ENCODE assay signal across 12 cellular contexts in the genomic region with DNA sequence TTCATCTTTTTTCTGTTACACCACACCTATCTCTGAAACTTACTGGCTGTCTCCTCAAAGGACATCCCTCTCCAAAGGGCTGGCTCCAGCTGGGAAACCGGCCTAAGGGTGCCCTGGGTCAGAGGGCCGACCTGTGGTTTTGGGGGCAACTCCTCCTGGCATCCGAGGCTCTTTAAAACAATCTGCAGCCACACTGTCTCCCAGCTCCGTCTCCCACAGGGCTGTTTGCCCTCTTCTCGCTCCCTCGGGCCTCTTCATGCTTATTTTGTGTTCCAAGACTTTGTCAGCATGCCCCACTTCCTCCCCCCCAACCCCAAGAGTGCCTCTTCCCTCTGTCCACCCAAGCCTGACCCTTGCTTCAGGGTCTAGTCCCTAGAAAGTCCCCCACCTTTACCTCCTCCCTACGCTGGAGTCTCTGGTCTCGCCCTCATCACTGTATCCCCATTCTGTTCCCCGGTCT. TPM values are rescaled to one million over a fixed set of nuclear protein-coding genes. Genes with fewer than 3 reads are reported as not detected.
DNase-seq lines count a peak whose midpoint lies in the region; ATAC-seq, FAIRE-seq and TF ChIP-seq lines count a peak whose summit lies in the region.
"Had no signal": no experiment of that assay in that cellular context is flagged by ENCODE, and none has a peak within 500 bp of the region (broad histone marks: within the 10 kb centered on the region; RNA-seq: fewer than 3 reads in every experiment).

No MANE protein-coding gene starts in this region.

- intact Hi-C loops in thyroid gland (cut with DNase I) (loop anchor here (2.0 kb wide), 1 partner anchor 120 kb away; no protein-coding TSS in a partner anchor), PC-3 (cut with micrococcal nuclease) (loop anchor here (1.0 kb wide), 1 partner anchor 55 kb away; no protein-coding TSS in a partner anchor)

- H3K9me3 Mint-ChIP-seq in progenitor cell of endocrine pancreas (ENCODE audit: low read depth) = no peaks in the 10 kb centered on the region

- H3K4me1 ChIP-seq in OCI-LY1 (ENCODE audit: insufficient read depth, low read length, severe bottlenecking) (peaks cover 87% of the 10 kb centered on the region), H1 (replicated peaks in 1 of 4; ENCODE audit: control insufficient read depth in 3 of 4, insufficient read depth in 4 of 4, low read length in 3 of 4) (peaks cover 4 to 25% (median 20%) of the 10 kb centered on the region in 4 experiments), thyroid gland (peaks cover 28 to 50% of the 10 kb centered on the region in 2 donors), PC-3 (ENCODE audit: insufficient read depth, low read length) (peaks cover 18% of the 10 kb centered on the region)

- H4K20me1 ChIP-seq in OCI-LY1 (ENCODE audit: insufficient read depth, low read length) = no peaks in the 10 kb centered on the region
- H4K20me1 ChIP-seq in H1 (replicated peaks in 1 of 2; ENCODE audit: control insufficient read depth in 1 of 2, insufficient read depth in 2 of 2, low read length in 2 of 2) = peaks cover 0 to 10% of the 10 kb centered on the region in 2 experiments
- H4K20me1 ChIP-seq in PC-3 (ENCODE audit: low read length) = no peaks in the 10 kb centered on the region

- peaks cover 10% of the 10 kb centered on the region for H3K27me3 Mint-ChIP-seq in progenitor cell of endocrine pancreas

- no peak overlapping the region for H2BK20ac ChIP-seq in H1 (ENCODE audit: low read length)

- H2AFZ ChIP-seq in OCI-LY1 (ENCODE audit: low read length) = no peak overlapping the region
- H2AFZ ChIP-seq in H1 (ENCODE audit: low read length) = no peak overlapping the region
- no peak overlapping the region for H2AFZ ChIP-seq in PC-3 (ENCODE audit: low read length)

- H3K9me3 ChIP-seq in OCI-LY1 (ENCODE audit: low read length) (no peaks in the 10 kb centered on the region), H1 (ENCODE audit: insufficient read depth in 2 of 2, low read depth in 1 of 2, low read length in 1 of 2) (no peaks in the 10 kb centered on the region), thyroid gland (no peaks in the 10 kb centered on the region), PC-3 (ENCODE audit: low read length) (no peaks in the 10 kb centered on the region)
- H3K9me3 ChIP-seq: tibial artery had no signal

- POLR2A ChIA-PET in H1 (lab: Charles Lee; ENCODE audit: partially characterized antibody) (interaction anchor here (0.9 to 5.6 kb wide), 7 partner anchors 8 to 163 kb away, joined by 3 to 26 read pairs (median 7); a partner anchor contains a TSS), PC-3 (lab: Charles Lee; ENCODE audit: unreplicated experiment) (no interaction called here)

- H2BK15ac ChIP-seq in H1 (ENCODE audit: low read length) = no peak overlapping the region

- WGBS in H1 (ENCODE audit: extremely low coverage in 1 of 2, insufficient coverage in 1 of 2, insufficient read length in 1 of 2, insufficient replicate concordance in 2 of 2, low coverage in 1 of 2, low lambda C conversion rate in 2 of 2, missing lambda C conversion rate in 1 of 2), 2 experiments = 83% methylated on average over 9 of the region's 9 CpGs; no CpG with 5 or more reads in 1 of the 2 experiments
- 63 to 66% methylated on average over 9 of the region's 9 CpGs for WGBS in thyroid gland, 2 donors

- peaks cover 9% of the 10 kb centered on the region for H3K23me2 ChIP-seq in H1 (ENCODE audit: low read depth, low read length)

- H3K27ac Mint-ChIP-seq in progenitor cell of endocrine pancreas = peak overlapping the region; percentile 24

- H3K36me3 Mint-ChIP-seq in progenitor cell of endocrine pancreas (ENCODE audit: insufficient read depth) = no peaks in the 10 kb centered on the region

- H3K23ac ChIP-seq in H1 (ENCODE audit: insufficient read length) = no peak overlapping the region

- no peak overlapping the region for H3K4ac ChIP-seq in H1 (replicated peaks; ENCODE audit: insufficient read length, low read depth, low read length)

- H2BK12ac ChIP-seq in H1 (ENCODE audit: low read depth, low read length) = peak overlapping the region; percentile 39; the same call in 1 of the 2 replicates

- H3K18ac ChIP-seq in H1 (ENCODE audit: extremely low read depth, low read length) = no peak overlapping the region; the same call in 1 of the 2 replicates

- H3K79me2 ChIP-seq in OCI-LY1 (ENCODE audit: insufficient read depth, low read length) (peaks cover 22% of the 10 kb centered on the region), H1 (ENCODE audit: control insufficient read depth in 1 of 2, insufficient read depth in 2 of 2, low read length in 2 of 2) (peaks cover 0 to 6% of the 10 kb centered on the region in 2 experiments; a peak in 1 of 4 replicates), PC-3 (ENCODE audit: low read length) (peaks cover 32% of the 10 kb centered on the region)

- peak overlapping the region; percentile 18; the same call in 1 of the 2 replicates for H4K8ac ChIP-seq in H1 (ENCODE audit: extremely low read depth, insufficient read depth, low read length)

- H3K56ac ChIP-seq in H1 (replicated peaks; ENCODE audit: insufficient read length, low read depth, low read length) = no peak overlapping the region

- no peaks in the 10 kb centered on the region for H3K9me2 ChIP-seq in OCI-LY1 (ENCODE audit: low read depth, low read length)
- H3K9me2 ChIP-seq in PC-3 (replicated peaks; ENCODE audit: low read length) = no peaks in the 10 kb centered on the region

- no peak overlapping the region for H3K14ac ChIP-seq in H1 (ENCODE audit: insufficient read length)

- H4K91ac ChIP-seq in H1 (replicated peaks; ENCODE audit: insufficient read length, low read length) = no peak overlapping the region

- DNase-seq in H1 (ENCODE audit: low read depth in 1 of 2, low spot score in 2 of 2) (no peak), progenitor cell of endocrine pancreas (ENCODE audit: low spot score, unreplicated experiment) (no peak), NCI-H2107 treated with DMSO at 0.1 percent for 48 hours (lab: John Stamatoyannopoulos, UW; ENCODE audit: unreplicated experiment) (no peak), thyroid gland (no peak), PC-3 (no peak)
- DNase-seq: left colon, tibial artery had no signal

- H3K27me3 ChIP-seq in OCI-LY1 (ENCODE audit: insufficient read depth, low read length) (no peaks in the 10 kb centered on the region), H1 (replicated peaks in 1 of 4; ENCODE audit: control insufficient read depth in 3 of 4, extremely low read depth in 1 of 4, insufficient read depth in 3 of 4, low read length in 3 of 4) (peaks cover 0 to 15% (median 11%) of the 10 kb centered on the region in 4 experiments; a peak in 6 of 7 replicates), thyroid gland (no peaks in the 10 kb centered on the region), PC-3 (ENCODE audit: low read length) (no peaks in the 10 kb centered on the region)
- H3K27me3 ChIP-seq: tibial artery had no signal

- H3K36me3 ChIP-seq in OCI-LY1 (ENCODE audit: insufficient read depth, low read length) (peaks cover 28% of the 10 kb centered on the region; the same call in 1 of the 2 replicates), H1 (ENCODE audit: control insufficient read depth in 2 of 4, insufficient read depth in 4 of 4, low read length in 3 of 4) (no peaks in the 10 kb centered on the region), thyroid gland (no peaks in the 10 kb centered on the region), PC-3 (ENCODE audit: low read depth, low read length) (no peaks in the 10 kb centered on the region; the same call in 1 of the 2 replicates)
- H3K36me3 ChIP-seq: tibial artery had no signal

- H3K4me3 ChIP-seq in GM12875 (ENCODE audit: low read depth, low read length) = peak overlapping the region; percentile 76
- H3K4me3 ChIP-seq in OCI-LY1 (ENCODE audit: low read depth, low read length, poor library complexity, severe bottlenecking) = peak overlapping the region; percentile 97
- no peak overlapping the region for H3K4me3 ChIP-seq in H1 (ENCODE audit: extremely low read depth in 1 of 4, insufficient read depth in 2 of 4, low read depth in 3 of 4, low read length in 4 of 4)
- H3K4me3 ChIP-seq in thyroid gland (replicated peaks in 1 of 3) = no peak overlapping the region
- H3K4me3 ChIP-seq in PC-3 (ENCODE audit: low read length) = no peak overlapping the region

- no peak overlapping the region for H2BK5ac ChIP-seq in H1 (ENCODE audit: low read depth, low read length)

- H3K27ac ChIP-seq in OCI-LY1 (ENCODE audit: low read depth, low read length, poor library complexity, severe bottlenecking) (peak overlapping the region; percentile 100), H1 (ENCODE audit: low read depth, low read length) (no peak overlapping the region), thyroid gland (no peak overlapping the region), PC-3 (ENCODE audit: low read length) (no peak overlapping the region)
- H3K27ac ChIP-seq: tibial artery had no signal

- no peak overlapping the region for H4K5ac ChIP-seq in H1 (ENCODE audit: insufficient read length, low read depth, low read length)

- H3F3A ChIP-seq in OCI-LY1 (ENCODE audit: insufficient read depth, low read length) (peaks cover 33% of the 10 kb centered on the region), PC-3 (ENCODE audit: low read length, unreplicated experiment) (no peaks in the 10 kb centered on the region)

- H3K4me1 Mint-ChIP-seq in progenitor cell of endocrine pancreas (ENCODE audit: low read depth) = peaks cover 18% of the 10 kb centered on the region

- ATAC-seq in PC-3 = no peak

- no peak overlapping the region for H2AK5ac ChIP-seq in H1 (ENCODE audit: low read depth, low read length)

- H3K79me1 ChIP-seq in H1 (ENCODE audit: low read depth, low read length) = peaks cover 10% of the 10 kb centered on the region

- no peak overlapping the region for H2BK120ac ChIP-seq in H1 (replicated peaks; ENCODE audit: low read depth, low read length)

- H3K9ac ChIP-seq in OCI-LY1 (ENCODE audit: low read length) = peak overlapping the region; percentile 89
- no peak overlapping the region for H3K9ac ChIP-seq in H1 (replicated peaks in 1 of 4; ENCODE audit: extremely low read depth in 1 of 4, low read depth in 3 of 4, low read length in 3 of 4)
- no peak overlapping the region for H3K9ac ChIP-seq in PC-3 (ENCODE audit: low read length)

- H3K4me3 Mint-ChIP-seq in progenitor cell of endocrine pancreas (ENCODE audit: low read depth) = peak overlapping the region; percentile 76

- H3K4me2 ChIP-seq in OCI-LY1 (ENCODE audit: low read length) = peak overlapping the region; percentile 91
- peak overlapping the region in 1 of 2 experiments; percentile 79; a peak in 2 of 4 replicates for H3K4me2 ChIP-seq in H1 (ENCODE audit: insufficient read depth in 1 of 2, low read depth in 2 of 2, low read length in 2 of 2)
- H3K4me2 ChIP-seq in PC-3 (ENCODE audit: low read length) = no peak overlapping the region

- FAIRE-seq in H1 (lab: Jason Lieb, UNC) = no peak

- BruUV-seq in PC-3 (replicated peaks; lab: Mats Ljungman, UMichigan) = no TSS peak

- TF ChIP-seq CTCF in GM12875 (IDR thresholded peaks at IDR 0.05; ENCODE audit: borderline replicate concordance, insufficient read depth, low read depth, low read length) (no peak), OCI-LY1 (IDR thresholded peaks at IDR 0.05; ENCODE audit: low read length) (no peak), H1 (IDR thresholded peaks at IDR 0.05; ENCODE audit: control extremely low read depth in 1 of 3, insufficient read depth in 1 of 3, low read depth in 1 of 3, low read length in 3 of 3) (no peak), progenitor cell of endocrine pancreas (IDR thresholded peaks at IDR 0.05; ENCODE audit: unreplicated experiment) (no peak), thyroid gland (IDR thresholded peaks at IDR 0.05) (no peak), PC-3 (conservative IDR thresholded peaks at IDR 0.05; ENCODE audit: low read depth, low read length) (no peak)

- TF ChIP-seq EP300 in H1 (IDR thresholded peaks at IDR 0.05; ENCODE audit: borderline replicate concordance in 1 of 2, low read depth in 2 of 2, low read length in 2 of 2) = no peak

- TF ChIP-seq POLR2A in H1 (IDR thresholded peaks at IDR 0.05; ENCODE audit: control extremely low read depth in 1 of 2, low read depth in 2 of 2, low read length in 2 of 2) (no peak), thyroid gland (IDR thresholded peaks at IDR 0.05) (no peak)

- CTCF ChIA-PET in H1 (lab: Charles Lee; ENCODE audit: partially characterized antibody) = interaction anchor here (0.7 to 53.7 kb wide), 12 partner anchors 10 to 379 kb away, joined by 3 to 1439 read pairs (median 5); a partner anchor contains a TSS
- CTCF ChIA-PET in PC-3 (lab: Charles Lee) = no interaction called here

- TF ChIP-seq RAD21 in H1 (IDR thresholded peaks at IDR 0.05 in 1 of 2, conservative IDR thresholded peaks at IDR 0.05 in 1 of 2; ENCODE audit: low read depth in 2 of 2, low read length in 2 of 2) = no peak

RNA-seq across cellular contexts. Expression of a gene that starts 1.3 kb away (rescaled TPM):
- 50.2 and 51.7 TPM in 2 replicates for total RNA-seq in H1 (2021; fragmentation: NEBNext Ultra II Directional; extraction: Animal tissue kit (Norgen Biotek cat#: 25700))
- polyA plus RNA-seq in H1 (2011; rRNA removed) = 13.7 and 23.0 TPM in 2 replicates
- 16.8 TPM for polyA plus RNA-seq in H1 (2011; cell fraction: cytosol; rRNA removed)
- polyA plus RNA-seq in H1 (2011; cell fraction: nucleus; rRNA removed) = 40.7 TPM
- polyA plus RNA-seq in H1 (2012, experiment 1 of 2) = 31.1 to 46.6 TPM (median 42.9 TPM) in 4 replicates
- 39.8 TPM for polyA plus RNA-seq in H1 (2012, experiment 2 of 2)
- polyA plus RNA-seq in H1 (2013, experiment 1 of 2) = 22.2 TPM
- polyA plus RNA-seq in H1 (2013, experiment 2 of 2) = 21.3 TPM
- 12.9 and 26.4 TPM in 2 replicates for polyA minus RNA-seq in H1 (2011; rRNA and poly(A)+ RNA removed)
- polyA minus RNA-seq in H1 (2011; cell fraction: cytosol; rRNA and poly(A)+ RNA removed) = 21.8 TPM
- polyA minus RNA-seq in H1 (2011; cell fraction: nucleus; rRNA and poly(A)+ RNA removed) = 19.3 TPM
- total RNA-seq in progenitor cell of endocrine pancreas (70.9 and 72.4 TPM in 2 replicates), thyroid gland (10 to 100 TPM; 18.2 to 24.3 (median 20.3) TPM), PC-3 (2014; rRNA removed) (38.0 and 50.3 TPM in 2 replicates)

RNA-seq across cellular contexts. Expression of a gene that starts 31.9 kb away (rescaled TPM):
- total RNA-seq in H1 (2021; fragmentation: NEBNext Ultra II Directional; extraction: Animal tissue kit (Norgen Biotek cat#: 25700)) = not detected in 2 replicates
- polyA plus RNA-seq in H1 (2011; rRNA removed) = not detected in 2 replicates
- polyA plus RNA-seq in H1 (2011; cell fraction: cytosol; rRNA removed) = not detected
- polyA plus RNA-seq in H1 (2011; cell fraction: nucleus; rRNA removed) = not detected
- polyA plus RNA-seq in H1 (2012, experiment 1 of 2) = not detected in 4 replicates
- polyA plus RNA-seq in H1 (2012, experiment 2 of 2) = not detected
- 0.02 TPM for polyA plus RNA-seq in H1 (2013, experiment 1 of 2)
- not detected for polyA plus RNA-seq in H1 (2013, experiment 2 of 2)
- polyA minus RNA-seq in H1 (2011; rRNA and poly(A)+ RNA removed) = not detected in 2 replicates
- polyA minus RNA-seq in H1 (2011; cell fraction: cytosol; rRNA and poly(A)+ RNA removed) = not detected
- polyA minus RNA-seq in H1 (2011; cell fraction: nucleus; rRNA and poly(A)+ RNA removed) = not detected
- total RNA-seq in progenitor cell of endocrine pancreas = not detected in 2 replicates
- total RNA-seq in thyroid gland = 1 to 10 TPM; 1.3 to 9.9 (median 2.9) TPM
- total RNA-seq in PC-3 (2014; rRNA removed) = not detected in 2 replicates
- total RNA-seq: esophagus mucosa; left colon; T-helper 1 cell treated with Interleukin-12 subunit alpha and Interleukin-12 subunit beta and Interleukin-4 antibody, amounts not matched to agents 30 ng/mL and 1 ng/mL, for 36 hours had no signal

RNA-seq across cellular contexts. Expression of a gene that starts 32.1 kb away (rescaled TPM):
- not detected in 2 replicates for total RNA-seq in H1 (2021; fragmentation: NEBNext Ultra II Directional; extraction: Animal tissue kit (Norgen Biotek cat#: 25700))
- polyA plus RNA-seq in H1 (2011; rRNA removed) = not detected in 2 replicates
- 0.03 TPM for polyA plus RNA-seq in H1 (2011; cell fraction: cytosol; rRNA removed)
- not detected for polyA plus RNA-seq in H1 (2011; cell fraction: nucleus; rRNA removed)
- not detected in 4 replicates for polyA plus RNA-seq in H1 (2012, experiment 1 of 2)
- not detected for polyA plus RNA-seq in H1 (2012, experiment 2 of 2)
- not detected for polyA plus RNA-seq in H1 (2013, experiment 1 of 2)
- polyA plus RNA-seq in H1 (2013, experiment 2 of 2) = not detected
- not detected in 2 replicates for polyA minus RNA-seq in H1 (2011; rRNA and poly(A)+ RNA removed)
- not detected for polyA minus RNA-seq in H1 (2011; cell fraction: cytosol; rRNA and poly(A)+ RNA removed)
- polyA minus RNA-seq in H1 (2011; cell fraction: nucleus; rRNA and poly(A)+ RNA removed) = not detected
- total RNA-seq in progenitor cell of endocrine pancreas (not detected in 2 replicates), thyroid gland (1 to 10 TPM in 1 of 4 donors, not detected in 3; 3.5 TPM), PC-3 (2014; rRNA removed) (not detected in 2 replicates)
- total RNA-seq: esophagus mucosa had no signal

RNA-seq across cellular contexts. Expression of a gene that starts 45.9 kb away (rescaled TPM):
- total RNA-seq in H1 (2021; fragmentation: NEBNext Ultra II Directional; extraction: Animal tissue kit (Norgen Biotek cat#: 25700)) = not detected in 2 replicates
- polyA plus RNA-seq in H1 (2011; rRNA removed) = 0.17 and 0.27 TPM in 2 replicates
- polyA plus RNA-seq in H1 (2011; cell fraction: cytosol; rRNA removed) = 0.23 TPM
- polyA plus RNA-seq in H1 (2011; cell fraction: nucleus; rRNA removed) = 0.16 TPM
- polyA plus RNA-seq in H1 (2012, experiment 1 of 2) = 0.08 to 0.19 TPM (median 0.08 TPM) in 3 of 4 replicates, not detected in the other
- polyA plus RNA-seq in H1 (2012, experiment 2 of 2) = 0.09 TPM
- 0.10 TPM for polyA plus RNA-seq in H1 (2013, experiment 1 of 2)
- polyA plus RNA-seq in H1 (2013, experiment 2 of 2) = 0.11 TPM
- 0.28 TPM in 1 of 2 replicates, not detected in the other for polyA minus RNA-seq in H1 (2011; rRNA and poly(A)+ RNA removed)
- not detected for polyA minus RNA-seq in H1 (2011; cell fraction: cytosol; rRNA and poly(A)+ RNA removed)
- polyA minus RNA-seq in H1 (2011; cell fraction: nucleus; rRNA and poly(A)+ RNA removed) = not detected
- not detected in 2 replicates for total RNA-seq in progenitor cell of endocrine pancreas
- total RNA-seq in thyroid gland = not detected
- total RNA-seq in PC-3 (2014; rRNA removed) = not detected in 2 replicates
- total RNA-seq: esophagus mucosa had no signal
- polyA plus RNA-seq: adipose tissue had no signal

RNA-seq across cellular contexts. Expression of a gene that starts 55.2 kb away (rescaled TPM):
- 0.11 and 0.35 TPM in 2 replicates for total RNA-seq in H1 (2021; fragmentation: NEBNext Ultra II Directional; extraction: Animal tissue kit (Norgen Biotek cat#: 25700))
- 0.22 and 0.32 TPM in 2 replicates for polyA plus RNA-seq in H1 (2011; rRNA removed)
- 0.30 TPM for polyA plus RNA-seq in H1 (2011; cell fraction: cytosol; rRNA removed)
- polyA plus RNA-seq in H1 (2011; cell fraction: nucleus; rRNA removed) = 0.24 TPM
- polyA plus RNA-seq in H1 (2012, experiment 1 of 2) = 0.12 to 0.23 TPM (median 0.20 TPM) in 3 of 4 replicates, not detected in the other
- polyA plus RNA-seq in H1 (2012, experiment 2 of 2) = 0.10 TPM
- polyA plus RNA-seq in H1 (2013, experiment 1 of 2) = 0.41 TPM
- 0.22 TPM for polyA plus RNA-seq in H1 (2013, experiment 2 of 2)
- 0.13 and 0.17 TPM in 2 replicates for polyA minus RNA-seq in H1 (2011; rRNA and poly(A)+ RNA removed)
- polyA minus RNA-seq in H1 (2011; cell fraction: cytosol; rRNA and poly(A)+ RNA removed) = not detected
- polyA minus RNA-seq in H1 (2011; cell fraction: nucleus; rRNA and poly(A)+ RNA removed) = not detected
- 1.5 and 2.8 TPM in 2 replicates for total RNA-seq in progenitor cell of endocrine pancreas
- under 1 TPM in 2 of 4 donors, not detected in 2; 0.54 to 0.78 TPM for total RNA-seq in thyroid gland
- total RNA-seq in PC-3 (2014; rRNA removed) = 2.3 and 2.5 TPM in 2 replicates
- total RNA-seq: esophagus mucosa had no signal

Comparison
In these comparisons a context has a peak if more than half of its experiments do, and no peak if none do; other contexts are left out.
1. H3K4me3 ChIP-seq: peak in GM12875 (single experiment) and OCI-LY1 (single experiment); none in H1 (0 of 4), thyroid gland (0 of 3) and PC-3 (single experiment).